ENCODE assay signal across 19 cellular contexts in the genomic region with DNA sequence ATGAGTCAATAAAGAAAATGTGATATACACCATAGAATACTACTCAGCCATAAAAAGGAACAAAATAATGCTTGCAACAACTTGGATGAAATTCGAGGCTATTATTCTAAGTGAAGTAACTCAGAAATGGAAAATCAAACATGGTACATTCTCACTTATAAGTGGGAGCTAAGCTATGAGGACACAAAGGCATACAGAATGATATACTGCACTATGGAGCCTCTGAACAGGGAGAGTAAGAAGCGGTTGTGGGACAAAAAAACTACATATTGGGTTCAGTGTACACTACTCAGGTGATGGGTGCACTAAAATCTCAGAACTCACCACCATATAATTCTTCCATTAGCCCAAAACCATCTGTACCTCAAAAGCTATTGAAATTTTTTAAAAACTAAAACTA.
DNase-seq lines count a peak whose midpoint lies in the region; ATAC-seq, FAIRE-seq and TF ChIP-seq lines count a peak whose summit lies in the region.
"Had no signal": no experiment of that assay in that cellular context is flagged by ENCODE, and none has a peak within 500 bp of the region (broad histone marks: within the 10 kb centered on the region; RNA-seq: fewer than 3 reads in every experiment).

No MANE protein-coding gene starts in this region.

- no peaks in the 10 kb centered on the region for H3K79me2 ChIP-seq in HepG2 (ENCODE audit: insufficient read depth, low read length)

- intact Hi-C loops in HepG2 (cut with micrococcal nuclease; ENCODE audit: unreplicated experiment), result no loop called here
- intact Hi-C loops in right lobe of liver (cut with DNase I), result no loop called here

- POLR2A ChIA-PET in HepG2 (lab: Yijun Ruan, JAX), result no interaction called here

- 27% methylated on average over 2 of the region's 2 CpGs for WGBS in HepG2 (ENCODE audit: low lambda C conversion rate)
- 82% methylated on average over 1 of the region's 2 CpGs for WGBS in right lobe of liver (ENCODE audit: insufficient coverage, low coverage, low lambda C conversion rate, missing lambda C conversion rate)

- H3K4me3 ChIP-seq in HepG2 (replicated peaks in 1 of 3; ENCODE audit: insufficient read depth in 1 of 3, low read depth in 2 of 3, low read length in 3 of 3) (no peak overlapping the region), right lobe of liver (no peak overlapping the region), brain microvascular endothelial cell (ENCODE audit: low read depth, low read length) (no peak overlapping the region)
- H3K4me3 ChIP-seq: A549, BLaER1, K562 had no signal

- H3K27ac ChIP-seq in HepG2 (ENCODE audit: extremely low read length, insufficient read depth, low read length) (no peak overlapping the region), right lobe of liver (no peak overlapping the region), brain microvascular endothelial cell (peak overlapping the region; percentile 98)
- H3K27ac ChIP-seq: 22Rv1, A549, BLaER1 had no signal

- no peak overlapping the region for H3K4me3 Mint-ChIP-seq in osteocyte (ENCODE audit: unreplicated experiment)
- H3K4me3 Mint-ChIP-seq: CD4-positive, alpha-beta memory T cell; H9 had no signal

- no peak overlapping the region for H2AFZ ChIP-seq in HepG2 (ENCODE audit: low read length)

- H3K36me3 Mint-ChIP-seq in osteocyte (ENCODE audit: unreplicated experiment), result no peaks in the 10 kb centered on the region
- H3K36me3 Mint-ChIP-seq: CD14-positive monocyte; CD4-positive, alpha-beta memory T cell had no signal

- H3K27me3 Mint-ChIP-seq in osteocyte (ENCODE audit: unreplicated experiment), result no peaks in the 10 kb centered on the region
- H3K27me3 Mint-ChIP-seq: CD4-positive, alpha-beta memory T cell had no signal

- H3K9ac ChIP-seq in HepG2 (ENCODE audit: insufficient read depth, low read depth, low read length), result no peak overlapping the region
- H3K9ac ChIP-seq: BLaER1 had no signal

- DNase-seq in HepG2 (ENCODE audit: low spot score), result no peak
- no peak for DNase-seq in right lobe of liver
- DNase-seq in brain microvascular endothelial cell, result no peak
- DNase-seq in osteocyte (ENCODE audit: extremely low spot score, unreplicated experiment), result no peak
- no peak for DNase-seq in NCI-H748 (lab: John Stamatoyannopoulos, UW; ENCODE audit: unreplicated experiment)
- no peak for DNase-seq in GM19240 (ENCODE audit: insufficient read length, low spot score)
- no peak for DNase-seq in HPDE6-E6E7 (ENCODE audit: extremely low spot score)
- DNase-seq: AML-193; CD4-positive, alpha-beta memory T cell; DMS79 treated with DMSO at 0.1 percent for 48 hours; GF-D8; H9 had no signal

- H3K27me3 ChIP-seq in HepG2 (ENCODE audit: control insufficient read depth in 1 of 2, insufficient read depth in 2 of 2, low read length in 2 of 2), result no peaks in the 10 kb centered on the region; a peak in 1 of 5 replicates
- no peaks in the 10 kb centered on the region for H3K27me3 ChIP-seq in right lobe of liver
- H3K27me3 ChIP-seq in brain microvascular endothelial cell (replicated peaks), result no peaks in the 10 kb centered on the region
- H3K27me3 ChIP-seq: BLaER1 had no signal

- no peak for TF ChIP-seq CTCF in HepG2 (CRISPR knock-in tag; IDR thresholded peaks at IDR 0.05)
- TF ChIP-seq CTCF in right lobe of liver (IDR thresholded peaks at IDR 0.05), result no peak
- no peak for TF ChIP-seq CTCF in brain microvascular endothelial cell (IDR thresholded peaks at IDR 0.05; ENCODE audit: low read depth, low read length, missing control alignments)
- no peak for TF ChIP-seq CTCF in osteocyte (IDR thresholded peaks at IDR 0.05)

- no peak for FAIRE-seq in HepG2 (lab: Jason Lieb, UNC)
- FAIRE-seq: A549, H1, K562 had no signal

- no peak for TF ChIP-seq RAD21 in HepG2 (CRISPR knock-in tag; IDR thresholded peaks at IDR 0.05)

- TF ChIP-seq POLR2A in HepG2 (IDR thresholded peaks at IDR 0.05; ENCODE audit: insufficient read depth in 1 of 2, low read depth in 2 of 2, low read length in 2 of 2) (no peak), right lobe of liver (IDR thresholded peaks at IDR 0.05) (no peak)

- H3K36me3 ChIP-seq in HepG2 (replicated peaks in 1 of 2; ENCODE audit: control insufficient read depth in 1 of 2, insufficient read depth in 2 of 2, low read length in 2 of 2), result no peaks in the 10 kb centered on the region
- no peaks in the 10 kb centered on the region for H3K36me3 ChIP-seq in right lobe of liver
- no peaks in the 10 kb centered on the region for H3K36me3 ChIP-seq in brain microvascular endothelial cell (replicated peaks)
- H3K36me3 ChIP-seq: BLaER1 had no signal

- in situ Hi-C loops in HepG2 (cut with HindIII; ENCODE audit: extremely low pct_ligation_motif_present, low pct_unique_long_range_greater_than_20kb) (no loop called here), brain microvascular endothelial cell (cut with HindIII; ENCODE audit: low pct_ligation_motif_present, low sequenced_read_pairs) (no loop called here)

- CTCF ChIA-PET in HepG2 (lab: Yijun Ruan, JAX; ENCODE audit: low intra/inter-chr PET ratio, low total read pairs), result no interaction called here

- no peak overlapping the region for H3K4me2 ChIP-seq in HepG2 (ENCODE audit: low read depth, low read length)
- H3K4me2 ChIP-seq: BLaER1 had no signal

- no peaks in the 10 kb centered on the region for H3K9me3 Mint-ChIP-seq in osteocyte (ENCODE audit: unreplicated experiment)
- H3K9me3 Mint-ChIP-seq: CD14-positive monocyte, H9 had no signal

- H3K9me3 ChIP-seq in HepG2 (ENCODE audit: low read length) (no peaks in the 10 kb centered on the region), right lobe of liver (no peaks in the 10 kb centered on the region)
- H3K9me3 ChIP-seq: A549 had no signal

- peak overlapping the region; percentile 97 for H3K27ac Mint-ChIP-seq in osteocyte (ENCODE audit: unreplicated experiment)
- H3K27ac Mint-ChIP-seq: CD4-positive, alpha-beta memory T cell; H9 had no signal

- no peaks in the 10 kb centered on the region for H4K20me1 ChIP-seq in HepG2 (ENCODE audit: insufficient read depth, low read length)
- H4K20me1 ChIP-seq: BLaER1 had no signal

- peaks cover 55% of the 10 kb centered on the region for H3K4me1 Mint-ChIP-seq in osteocyte (ENCODE audit: unreplicated experiment)

- ATAC-seq in HepG2 (no peak), right lobe of liver (no peak), GM19328 (IDR thresholded peaks at IDR 0.05; ENCODE audit: unreplicated experiment) (no peak)
- ATAC-seq: K562 had no signal

- H3K4me1 ChIP-seq in HepG2 (ENCODE audit: insufficient read depth, low read length), result peaks cover 22% of the 10 kb centered on the region
- no peaks in the 10 kb centered on the region for H3K4me1 ChIP-seq in right lobe of liver

- TF ChIP-seq EP300 in HepG2 (IDR thresholded peaks at IDR 0.05; ENCODE audit: low read depth in 2 of 2, low read length in 2 of 2), result no peak
- no peak for TF ChIP-seq EP300 in HepG2 (CRISPR knock-in tag; IDR thresholded peaks at IDR 0.05; ENCODE audit: borderline replicate concordance)

- no TSS peak for BruUV-seq in HepG2 (replicated peaks; lab: Mats Ljungman, UMichigan)

TF ChIP-seq in HepG2, 621 proteins besides CTCF, POLR2A, EP300 and RAD21:
- TF ChIP-seq ELF1 (CRISPR knock-in tag; IDR thresholded peaks at IDR 0.05) (no peak), ZNF709 (CRISPR knock-in tag; IDR thresholded peaks at IDR 0.05) (peak; percentile 99)
TF ChIP-seq in HepG2: peak in this region for 1.
